ENCODE assay signal across 8 cellular contexts in genomic region chr16:18561727-18562314, GRCh38. TPM values are rescaled to one million over a fixed set of nuclear protein-coding genes. Genes with fewer than 3 reads are reported as not detected.
A peak's percentile ranks its signal among the peaks of the same experiment; 100 is the strongest.
DNase-seq lines count a peak whose midpoint lies in the region; ATAC-seq and TF ChIP-seq lines count a peak whose summit lies in the region.
"Not testable (repeated sequence)": the region's sequence is repeated elsewhere in the genome, so short reads cannot be mapped to it uniquely, and the experiment has no call there.

Gene NOMO2 (minus strand): TSS chr16:18562097. CDS start chr16:18562040, 57 bp downstream.

- H3K36me3 ChIP-seq in ACC112 (ENCODE audit: insufficient read depth, low read length); PC-9 (ENCODE audit: low read depth); mesodermal cell (ENCODE audit: control insufficient read depth, insufficient read depth, low read length): not testable (repeated sequence)

- H3F3A ChIP-seq in PC-9 (ENCODE audit: insufficient read depth, low read depth) = not testable (repeated sequence)

- ATAC-seq in GM19324 (IDR thresholded peaks at IDR 0.05; ENCODE audit: low FRiP score, unreplicated experiment) = peak; percentile 95
- peak; percentile 83 for ATAC-seq in HG03064 (IDR thresholded peaks at IDR 0.05; ENCODE audit: low read depth, unreplicated experiment)

- not testable (repeated sequence) for H3K9me2 ChIP-seq in PC-9 (ENCODE audit: insufficient read depth)

- not testable (repeated sequence) for H4K20me1 ChIP-seq in PC-9 (ENCODE audit: insufficient read depth)

- not testable (repeated sequence) for H3K4me1 ChIP-seq in ACC112 (ENCODE audit: control insufficient read depth, insufficient read depth, low read length, unreplicated experiment); PC-9 (replicated peaks; ENCODE audit: insufficient read depth); mesodermal cell (ENCODE audit: control insufficient read depth, insufficient read depth, low read length, poor library complexity, severe bottlenecking)

- H3K9me3 ChIP-seq in PC-9 (ENCODE audit: insufficient read depth, low read depth); mesodermal cell (ENCODE audit: control insufficient read depth, low read length): not testable (repeated sequence)

- not testable (repeated sequence) for TF ChIP-seq CTCF in PC-9 (conservative IDR thresholded peaks at IDR 0.05)

- no CpG with 5 or more reads among the region's 66 CpGs for WGBS in mesodermal cell (ENCODE audit: insufficient coverage in 2 of 2), 2 experiments

- H3K27me3 ChIP-seq in ACC112 (ENCODE audit: insufficient read depth, low read length); PC-9 (ENCODE audit: insufficient read depth, low read depth): not testable (repeated sequence)

- H3K79me2 ChIP-seq in ACC112 (ENCODE audit: control insufficient read depth, insufficient read depth, low read length, unreplicated experiment); PC-9 (ENCODE audit: low read depth): not testable (repeated sequence)

- H3K4me2 ChIP-seq in PC-9 = peak within 1 kb of the TSS; percentile 58

- not testable (repeated sequence) for H2AFZ ChIP-seq in ACC112 (ENCODE audit: low read length, unreplicated experiment); PC-9

- H3K4me3 ChIP-seq in ACC112 (ENCODE audit: low read depth, low read length) = peak within 1 kb of the TSS; percentile 71
- peak within 1 kb of the TSS; percentile 51; the same call in 1 of the 2 replicates for H3K4me3 ChIP-seq in PC-9
- peak within 1 kb of the TSS; percentile 36 for H3K4me3 ChIP-seq in mesodermal cell (ENCODE audit: extremely low read depth, insufficient read depth, low read length, poor library complexity, severe bottlenecking)

- POLR2A ChIA-PET in PC-9 (lab: Charles Lee; ENCODE audit: unreplicated experiment) = not testable (repeated sequence)

- not testable (repeated sequence) for H3K27ac ChIP-seq in ACC112 (ENCODE audit: low read depth, low read length); PC-9; mesodermal cell (ENCODE audit: low read depth, low read length, severe bottlenecking)

- intact Hi-C loops in PC-9 (cut with micrococcal nuclease; ENCODE audit: unreplicated experiment) = not testable (repeated sequence)

- not testable (repeated sequence) for BruUV-seq in PC-9 (replicated peaks; lab: Mats Ljungman, UMichigan)

- peak in 1 of 2 experiments; percentile 98 for DNase-seq in PC-9
- peak; percentile 94 for DNase-seq in activated T-cell treated with anti-CD3 and anti-CD28 coated beads, Interleukin-2, amount 50 U/mL, for 1 hour
- peak; percentile 85 for DNase-seq in stimulated activated CD4-positive, alpha-beta T cell treated with anti-CD3 and anti-CD28 coated beads, Interleukin-2, amount 100 ng/mL, for 4 hours (ENCODE audit: low read depth)

- in situ Hi-C loops in endometrial microvascular endothelial cells (cut with HindIII; ENCODE audit: inconsistent ontology term, low pct_unique_long_range_greater_than_20kb, low sequenced_read_pairs) = not testable (repeated sequence)

- CTCF ChIA-PET in PC-9 (lab: Charles Lee) = not testable (repeated sequence)

RNA-seq across cellular contexts. Expression of gene NOMO2, which starts in this region (rescaled TPM):
- total RNA-seq in PC-9 (2021) (132 and 144 TPM in 2 replicates), endometrial microvascular endothelial cells (ENCODE audit: inconsistent ontology term) (136 TPM)
- polyA plus RNA-seq in mesodermal cell (2013, experiment 1 of 2) = 190 TPM
- 163 TPM for polyA plus RNA-seq in mesodermal cell (2013, experiment 2 of 2)
